ENCODE assay signal across 21 cellular contexts in the genomic region with DNA sequence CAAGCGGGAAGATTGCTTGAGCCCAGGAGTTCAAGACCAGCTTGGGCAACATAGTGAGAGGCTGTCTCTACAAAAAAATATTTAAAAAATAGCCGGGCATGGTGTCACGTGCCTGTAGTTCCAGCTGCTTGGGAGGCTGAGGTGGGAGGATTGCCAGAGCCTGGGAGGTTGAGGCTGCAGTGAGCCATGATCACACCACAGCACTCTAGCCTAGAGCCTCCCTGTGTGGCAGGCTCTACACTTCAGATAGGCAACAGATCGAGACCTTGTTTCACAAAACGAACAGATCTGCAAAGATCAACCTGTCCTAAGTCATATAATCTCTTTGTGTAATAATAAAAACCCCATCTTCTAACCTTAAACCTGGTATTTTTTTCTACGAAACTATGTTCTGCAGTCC.
"Had no signal": no experiment of that assay in that cellular context is flagged by ENCODE, and none has a peak within 500 bp of the region (broad histone marks: within the 10 kb centered on the region; RNA-seq: fewer than 3 reads in every experiment).

No MANE protein-coding gene starts in this region.

- H3K36me3 ChIP-seq: gastrocnemius medialis, thyroid gland, uterus had no signal

- H3K9me3 ChIP-seq: gastrocnemius medialis, left ventricle myocardium inferior, lower lobe of right lung, sigmoid colon, suprapubic skin, thyroid gland, upper lobe of left lung, uterus had no signal

- H3K27ac Mint-ChIP-seq: natural killer cell treated with Interleukin-12 subunit alpha and Interleukin-12 subunit beta and Interleukin-15 and Interleukin-18, amount 100 ng/mL, for 72 hours had no signal

- H3K4me1 ChIP-seq: parathyroid adenoma had no signal

- H2AFZ ChIP-seq: parathyroid adenoma had no signal

- H3K4me3 Mint-ChIP-seq: memory B cell; mesothelial cell of epicardium; natural killer cell treated with Interleukin-12 subunit alpha and Interleukin-12 subunit beta and Interleukin-15 and Interleukin-18, amount 100 ng/mL, for 72 hours had no signal

- H3K9me3 Mint-ChIP-seq: memory B cell; mesothelial cell of epicardium; natural killer cell treated with Interleukin-12 subunit alpha and Interleukin-12 subunit beta and Interleukin-15 and Interleukin-18, amount 100 ng/mL, for 72 hours had no signal

- H3K4me3 ChIP-seq: gastrocnemius medialis, left ventricle myocardium inferior, lower lobe of right lung, sigmoid colon, skin epidermis, suprapubic skin, thyroid gland, upper lobe of left lung, uterus had no signal

- ATAC-seq: esophagus mucosa; gastrocnemius medialis; left cardiac atrium; lower lobe of right lung; natural killer cell treated with Interleukin-12 subunit alpha and Interleukin-12 subunit beta and Interleukin-15 and Interleukin-18, amount 100 ng/mL, for 72 hours had no signal

- H3K9ac ChIP-seq: parathyroid adenoma had no signal

- H3K79me2 ChIP-seq: parathyroid adenoma had no signal

- H3K27ac ChIP-seq: gastrocnemius medialis, left ventricle myocardium inferior, lower lobe of right lung, parathyroid adenoma, sigmoid colon, skin epidermis, suprapubic skin, thyroid gland, upper lobe of left lung had no signal

- H3K27me3 Mint-ChIP-seq: memory B cell; natural killer cell treated with Interleukin-12 subunit alpha and Interleukin-12 subunit beta and Interleukin-15 and Interleukin-18, amount 100 ng/mL, for 72 hours had no signal

- H3K27me3 ChIP-seq: gastrocnemius medialis, sigmoid colon, suprapubic skin, thyroid gland, upper lobe of left lung, uterus had no signal

- DNase-seq: effector memory CD4-positive, alpha-beta T cell; gastrocnemius medialis; kidney; left cardiac atrium; left ventricle myocardium inferior; lower lobe of right lung; occipital lobe; sigmoid colon; stimulated activated CD4-positive, alpha-beta T cell treated with anti-CD3 and anti-CD28 coated beads, Interleukin-2, amount 100 ng/mL, for 24 hours; stimulated activated CD4-positive, alpha-beta T cell treated with anti-CD3 and anti-CD28 coated beads, Interleukin-4, amount 100 ng/mL, for 4 hours; stimulated activated naive CD4-positive, alpha-beta T cell treated with Interleukin-2 at 50 U/mL for 16 hours; thyroid gland; upper lobe of left lung; uterus had no signal
